ENCODE assay signal across 8 cellular contexts in genomic region chr9:84139296-84140100, GRCh38.
DNase-seq lines count a peak whose midpoint lies in the region; ATAC-seq, FAIRE-seq and TF ChIP-seq lines count a peak whose summit lies in the region.

No MANE protein-coding gene starts in this region.

- H3K27me3 Mint-ChIP-seq in astrocyte (ENCODE audit: low read depth, unreplicated experiment), result peaks cover 30% of the 10 kb centered on the region

- ATAC-seq in HG02938 (IDR thresholded peaks at IDR 0.05; ENCODE audit: unreplicated experiment), result no peak

- DNase-seq in DMS79 treated with DMSO at 0.1 percent for 48 hours (lab: John Stamatoyannopoulos, UW) (peak; percentile 55), NCI-H1105 treated with DMSO at 0.1 percent for 48 hours (lab: John Stamatoyannopoulos, UW) (peak; percentile 86), astrocyte (ENCODE audit: low read depth) (peak; percentile 23), midbrain (lab: John Stamatoyannopoulos, UW) (peak; percentile 70), ascending aorta (ENCODE audit: low spot score in 2 of 2) (no peak), H7 (no peak)
- no peak for DNase-seq in NK-92 treated with Interleukin-12 subunit alpha and Interleukin-12 subunit beta, amount 100 ng/mL, for 24 hours (lab: John Stamatoyannopoulos, UW)

- intact Hi-C loops in ascending aorta (cut with DNase I), result loop anchor here (5.0 kb wide), 1 partner anchor 33 kb away; no protein-coding TSS in a partner anchor

- TF ChIP-seq CTCF in astrocyte (IDR thresholded peaks at IDR 0.05; ENCODE audit: insufficient read depth, low read depth, low read length), result no peak
- TF ChIP-seq CTCF in ascending aorta (IDR thresholded peaks at IDR 0.05), result no peak

- peaks cover 44% of the 10 kb centered on the region for H3K27me3 ChIP-seq in astrocyte (ENCODE audit: insufficient read depth, low read length)
- peaks cover 15% of the 10 kb centered on the region for H3K27me3 ChIP-seq in ascending aorta
- peaks cover 35% of the 10 kb centered on the region for H3K27me3 ChIP-seq in H7 (ENCODE audit: control insufficient read depth, insufficient read depth, low read length)

- no peak overlapping the region for H3K27ac Mint-ChIP-seq in astrocyte (ENCODE audit: unreplicated experiment)

- no peak for FAIRE-seq in astrocyte (lab: Jason Lieb, UNC)

- H3K9me3 ChIP-seq in astrocyte (ENCODE audit: insufficient read depth, low read depth, low read length) (no peaks in the 10 kb centered on the region), ascending aorta (no peaks in the 10 kb centered on the region)

- H3K4me2 ChIP-seq in astrocyte (ENCODE audit: low read length), result peak overlapping the region; percentile 33

- no peaks in the 10 kb centered on the region for H4K20me1 ChIP-seq in astrocyte (ENCODE audit: insufficient read depth, low read length)

- peak overlapping the region; percentile 22 for H2AFZ ChIP-seq in astrocyte (ENCODE audit: low read depth, low read length)

- H3K36me3 ChIP-seq in astrocyte (ENCODE audit: insufficient read depth, low read length) (no peaks in the 10 kb centered on the region), ascending aorta (no peaks in the 10 kb centered on the region), H7 (replicated peaks; ENCODE audit: control insufficient read depth, insufficient read depth, low read length) (no peaks in the 10 kb centered on the region)

- H3K4me3 Mint-ChIP-seq in astrocyte (ENCODE audit: unreplicated experiment), result no peak overlapping the region

- H3K27ac ChIP-seq in astrocyte (ENCODE audit: low read depth, low read length) (no peak overlapping the region), ascending aorta (no peak overlapping the region)

- no peaks in the 10 kb centered on the region for H3K4me1 Mint-ChIP-seq in astrocyte (ENCODE audit: low read depth, unreplicated experiment)

- H3K4me3 ChIP-seq in astrocyte (ENCODE audit: insufficient read depth, low read depth, low read length), result no peak overlapping the region
- H3K4me3 ChIP-seq in ascending aorta, result no peak overlapping the region
- no peak overlapping the region for H3K4me3 ChIP-seq in H7 (ENCODE audit: insufficient read depth, low read depth, low read length)

- H3K4me1 ChIP-seq in astrocyte (ENCODE audit: insufficient read depth, low read length) (peaks cover 6% of the 10 kb centered on the region), ascending aorta (peaks cover 0 to 8% of the 10 kb centered on the region in 2 donors)

- no peaks in the 10 kb centered on the region for H3K79me2 ChIP-seq in astrocyte (ENCODE audit: insufficient read depth, low read length)

- H3K9me3 Mint-ChIP-seq in astrocyte (ENCODE audit: unreplicated experiment), result no peaks in the 10 kb centered on the region

- H3K9ac ChIP-seq in astrocyte (ENCODE audit: low read length), result no peak overlapping the region

- no peaks in the 10 kb centered on the region for H3K36me3 Mint-ChIP-seq in astrocyte (ENCODE audit: low read depth, unreplicated experiment)

Comparison
In these comparisons a context has a peak if more than half of its experiments do, and no peak if none do; other contexts are left out.
1. DNase-seq: peak in DMS79 treated with DMSO at 0.1 percent for 48 hours (single experiment), NCI-H1105 treated with DMSO at 0.1 percent for 48 hours (single experiment), astrocyte (single experiment) and midbrain (single experiment); none in ascending aorta (0 of 2), NK-92 treated with Interleukin-12 subunit alpha and Interleukin-12 subunit beta, amount 100 ng/mL, for 24 hours (single experiment) and H7 (single experiment).